18 cellular contexts compared by ENCODE assay signal in genomic region chr17:47846741-47847340, GRCh38. TPM values are rescaled to one million over a fixed set of nuclear protein-coding genes. Genes with fewer than 3 reads are reported as not detected.
A peak's percentile ranks its signal among the peaks of the same experiment; 100 is the strongest.
DNase-seq lines count a peak whose midpoint lies in the region; ATAC-seq and TF ChIP-seq lines count a peak whose summit lies in the region.
"Had no signal": no experiment of that assay in that cellular context is flagged by ENCODE, and none has a peak within 500 bp of the region (broad histone marks: within the 10 kb centered on the region; RNA-seq: fewer than 3 reads in every experiment).

No MANE protein-coding gene starts in this region.

- H3K36me3 ChIP-seq in ES-I3 (ENCODE audit: insufficient read depth, low read length) (no peaks in the 10 kb centered on the region), tibial artery (no peaks in the 10 kb centered on the region)
- H3K36me3 ChIP-seq: left ventricle myocardium inferior, pancreas had no signal

- TF ChIP-seq CTCF in epithelial cell of esophagus (IDR thresholded peaks at IDR 0.05; ENCODE audit: insufficient read depth, low read depth, low read length, missing control alignments) (no peak), neural crest cell (conservative IDR thresholded peaks at IDR 0.05) (no peak), coronary artery (IDR thresholded peaks at IDR 0.05) (no peak), tibial artery (IDR thresholded peaks at IDR 0.05) (no peak)
- TF ChIP-seq CTCF in activated CD8-positive, alpha-beta T cell treated with anti-CD3 and anti-CD28 coated beads for 36 hours (IDR thresholded peaks at IDR 0.05): no peak

- peak; percentile 28 for DNase-seq in KBM-7
- peak; percentile 40 for DNase-seq in epithelial cell of esophagus (ENCODE audit: low read depth)
- peak; percentile 25 for DNase-seq in neural crest cell (ENCODE audit: low read depth, low spot score)
- DNase-seq in coronary artery (ENCODE audit: low spot score): no peak
- DNase-seq in globus pallidus (ENCODE audit: low spot score): no peak
- DNase-seq in activated CD8-positive, alpha-beta T cell treated with anti-CD3 and anti-CD28 coated beads for 36 hours: no peak
- no peak for DNase-seq in tibial artery
- DNase-seq: activated gamma-delta T cell, amniotic stem cell, Karpas-422, left ventricle myocardium inferior, NCI-H1105, NCI-H2107, NCI-H69, PC-3 had no signal

- intact Hi-C loops in activated CD8-positive, alpha-beta T cell treated with anti-CD3 and anti-CD28 coated beads for 36 hours (cut with micrococcal nuclease): no loop called here
- intact Hi-C loops in tibial artery (cut with DNase I; ENCODE audit: low total_unique reads): no loop called here

- H3K9me3 Mint-ChIP-seq in neural crest cell: no peaks in the 10 kb centered on the region
- H3K9me3 Mint-ChIP-seq in activated CD8-positive, alpha-beta T cell treated with anti-CD3 and anti-CD28 coated beads for 36 hours: no peaks in the 10 kb centered on the region
- H3K9me3 Mint-ChIP-seq: CD8-positive, alpha-beta memory T cell had no signal

- peaks cover 20% of the 10 kb centered on the region for H3K4me1 Mint-ChIP-seq in neural crest cell
- H3K4me1 Mint-ChIP-seq in activated CD8-positive, alpha-beta T cell treated with anti-CD3 and anti-CD28 coated beads for 36 hours (ENCODE audit: low read depth): peaks cover 14% of the 10 kb centered on the region

- POLR2A ChIA-PET in activated CD8-positive, alpha-beta T cell treated with anti-CD3 and anti-CD28 coated beads for 36 hours (lab: Charles Lee): interaction anchor here (0.7 to 1.6 kb wide), 6 partner anchors 9 to 49 kb away, joined by 3 to 7 read pairs (median 4); partner anchors contain the start of genes LRRC46, MRPL10 and SP2

- H3K4me1 ChIP-seq in ES-I3 (ENCODE audit: insufficient read depth, low read length): peaks cover 29% of the 10 kb centered on the region
- H3K4me1 ChIP-seq in tibial artery: peaks cover 0 to 39% (median 18%) of the 10 kb centered on the region in 4 donors

- no peaks in the 10 kb centered on the region for H3K36me3 Mint-ChIP-seq in neural crest cell (ENCODE audit: low read depth)
- H3K36me3 Mint-ChIP-seq in activated CD8-positive, alpha-beta T cell treated with anti-CD3 and anti-CD28 coated beads for 36 hours (ENCODE audit: low read depth): no peaks in the 10 kb centered on the region
- H3K36me3 Mint-ChIP-seq: CD8-positive, alpha-beta memory T cell had no signal

- CTCF ChIA-PET in activated CD8-positive, alpha-beta T cell treated with anti-CD3 and anti-CD28 coated beads for 36 hours (lab: Charles Lee): interaction anchor here (0.8 to 20.8 kb wide), 15 partner anchors 10 to 148 kb away, joined by 3 to 586 read pairs (median 5); partner anchors contain the start of genes CDK5RAP3, MRPL10, PNPO and SP2

- in situ Hi-C loops in KBM-7 (cut with MboI; ENCODE audit: low pct_unique_long_range_greater_than_20kb, low sequenced_read_pairs): loop anchor here (10.0 to 25.0 kb wide), 2 partner anchors 48 to 115 kb away; partner anchors contain the start of genes CDK5RAP3, PRR15L and SP2

- peaks cover 84% of the 10 kb centered on the region for H3K27me3 Mint-ChIP-seq in neural crest cell (ENCODE audit: low read depth)
- peaks cover 55% of the 10 kb centered on the region for H3K27me3 Mint-ChIP-seq in activated CD8-positive, alpha-beta T cell treated with anti-CD3 and anti-CD28 coated beads for 36 hours

- ATAC-seq in activated CD8-positive, alpha-beta T cell treated with anti-CD3 and anti-CD28 coated beads for 36 hours: no peak
- ATAC-seq: pancreas, PC-3 had no signal

- H3K4me3 Mint-ChIP-seq in neural crest cell: no peak overlapping the region
- H3K4me3 Mint-ChIP-seq in activated CD8-positive, alpha-beta T cell treated with anti-CD3 and anti-CD28 coated beads for 36 hours: no peak overlapping the region

- no peak overlapping the region for H3K27ac Mint-ChIP-seq in neural crest cell (ENCODE audit: unreplicated experiment)
- no peak overlapping the region for H3K27ac Mint-ChIP-seq in activated CD8-positive, alpha-beta T cell treated with anti-CD3 and anti-CD28 coated beads for 36 hours

- H3K9me3 ChIP-seq in ES-I3 (ENCODE audit: control insufficient read depth, insufficient read depth, low read length) (no peaks in the 10 kb centered on the region), tibial artery (no peaks in the 10 kb centered on the region)
- H3K9me3 ChIP-seq: left ventricle myocardium inferior, pancreas had no signal

- peaks cover under 1 to 75% of the 10 kb centered on the region in 2 donors for H3K27me3 ChIP-seq in tibial artery

- H3K4me3 ChIP-seq in epithelial cell of esophagus (ENCODE audit: low read length) (peak overlapping the region; percentile 31), coronary artery (no peak overlapping the region), tibial artery (no peak overlapping the region)
- H3K4me3 ChIP-seq: left ventricle myocardium inferior, pancreas had no signal

- no peak overlapping the region for H3K27ac ChIP-seq in coronary artery
- H3K27ac ChIP-seq in tibial artery: no peak overlapping the region
- H3K27ac ChIP-seq: left ventricle myocardium inferior, pancreas had no signal

- H3K9ac ChIP-seq in ES-I3 (ENCODE audit: low read depth, low read length): peak overlapping the region; percentile 64

RNA-seq across cellular contexts. Expression of gene SP6, which starts 4.1 kb away (rescaled TPM):
- 0.16 and 0.25 TPM in 2 replicates for total RNA-seq in neural crest cell
- under 1 TPM; 0.13 to 0.18 TPM for total RNA-seq in activated CD8-positive, alpha-beta T cell treated with anti-CD3 and anti-CD28 coated beads for 36 hours

RNA-seq across cellular contexts. Expression of gene SCRN2, which starts 5.8 kb away (rescaled TPM):
- total RNA-seq in neural crest cell: 32.7 and 37.8 TPM in 2 replicates
- total RNA-seq in activated CD8-positive, alpha-beta T cell treated with anti-CD3 and anti-CD28 coated beads for 36 hours: 10 to 100 TPM; 21.0 to 23.8 TPM

RNA-seq across cellular contexts. Expression of gene LRRC46, which starts 15.4 kb away (rescaled TPM):
- 0.84 and 1.4 TPM in 2 replicates for total RNA-seq in neural crest cell
- under 1 TPM; 0.38 to 0.67 TPM for total RNA-seq in activated CD8-positive, alpha-beta T cell treated with anti-CD3 and anti-CD28 coated beads for 36 hours

RNA-seq across cellular contexts. Expression of gene MRPL10, which starts 15.5 kb away (rescaled TPM):
- 50.0 and 55.3 TPM in 2 replicates for total RNA-seq in neural crest cell
- total RNA-seq in activated CD8-positive, alpha-beta T cell treated with anti-CD3 and anti-CD28 coated beads for 36 hours: 10 to 100 TPM; 66.5 to 67.0 TPM

RNA-seq across cellular contexts. Expression of gene OSBPL7, which starts 25.2 kb away (rescaled TPM):
- 14.3 and 14.6 TPM in 2 replicates for total RNA-seq in neural crest cell
- 10 to 100 TPM; 18.0 to 19.8 TPM for total RNA-seq in activated CD8-positive, alpha-beta T cell treated with anti-CD3 and anti-CD28 coated beads for 36 hours

Comparison
In these comparisons a context has a peak if more than half of its experiments do, and no peak if none do; other contexts are left out.
1. DNase-seq: peak in KBM-7 (single experiment), epithelial cell of esophagus (single experiment) and neural crest cell (single experiment); none in coronary artery (single experiment), globus pallidus (single experiment), activated CD8-positive, alpha-beta T cell treated with anti-CD3 and anti-CD28 coated beads for 36 hours (single experiment) and tibial artery (0 of 2).